Comparison of ENCODE assay signal across 8 cellular contexts in genomic region chr9:131393622-131394463, GRCh38. TPM values are rescaled to one million over a fixed set of nuclear protein-coding genes. Genes with fewer than 3 reads are reported as not detected.
DNase-seq lines count a peak whose midpoint lies in the region; ATAC-seq and TF ChIP-seq lines count a peak whose summit lies in the region.

PRRC2B (plus strand) TSS chr9:131394086; CDS start chr9:131430145, 36,059 bp downstream.

- no peak for TF ChIP-seq POLR2A in breast epithelium (IDR thresholded peaks at IDR 0.05)

- DNase-seq in NCI-H1694 treated with DMSO at 0.1 percent for 48 hours (lab: John Stamatoyannopoulos, UW) (peak; percentile 69), WERI-Rb-1 (peak; percentile 98), breast epithelium (ENCODE audit: low spot score in 2 of 2) (peak; percentile 70 to 87), NCI-H2107 (lab: John Stamatoyannopoulos, UW) (no peak)

- H3K9me3 ChIP-seq in WERI-Rb-1 (ENCODE audit: severe bottlenecking) (no peaks in the 10 kb centered on the region), breast epithelium (no peaks in the 10 kb centered on the region), iPS-20b (ENCODE audit: insufficient read depth, low read depth, low read length) (no peaks in the 10 kb centered on the region)

- intact Hi-C loops in breast epithelium (cut with DNase I; ENCODE audit: low total_unique reads) = loop anchor here (10.0 kb wide), 1 partner anchor 81 kb away; no protein-coding TSS in a partner anchor

- H3K36me3 ChIP-seq in WERI-Rb-1 = peaks cover 37% of the 10 kb centered on the region
- no peaks in the 10 kb centered on the region for H3K36me3 ChIP-seq in breast epithelium
- H3K36me3 ChIP-seq in iPS-20b (ENCODE audit: insufficient read depth, low read depth, low read length) = peaks cover 8% of the 10 kb centered on the region

- H3K27me3 ChIP-seq in WERI-Rb-1 (ENCODE audit: insufficient read depth, low read depth, severe bottlenecking) = no peaks in the 10 kb centered on the region
- no peaks in the 10 kb centered on the region for H3K27me3 ChIP-seq in breast epithelium
- no peaks in the 10 kb centered on the region for H3K27me3 ChIP-seq in iPS-20b (ENCODE audit: insufficient read depth, low read length)

- ATAC-seq in HG02642 (IDR thresholded peaks at IDR 0.05; ENCODE audit: poor library complexity, unreplicated experiment) = peak; percentile 58

- H3K27ac ChIP-seq in WERI-Rb-1 = peak within 1 kb of the TSS; percentile 93
- peak within 1 kb of the TSS; percentile 99 to 100 for H3K27ac ChIP-seq in breast epithelium
- H3K27ac ChIP-seq in iPS-20b (ENCODE audit: low read length) = peak within 1 kb of the TSS; percentile 11
- H3K27ac ChIP-seq in skin epidermis = peak within 1 kb of the TSS; percentile 85 to 100 (median 98)

- peak within 1 kb of the TSS; percentile 96 for H3K4me3 ChIP-seq in WERI-Rb-1 (ENCODE audit: low read depth, low read length)
- H3K4me3 ChIP-seq in breast epithelium = peak within 1 kb of the TSS; percentile 66 to 89 (median 73)
- H3K4me3 ChIP-seq in iPS-20b (ENCODE audit: low read length) = peak within 1 kb of the TSS; percentile 85
- H3K4me3 ChIP-seq in skin epidermis = peak within 1 kb of the TSS; percentile 46 to 87 (median 76)

- H3K9ac ChIP-seq in iPS-20b (ENCODE audit: low read depth, low read length) = peak within 1 kb of the TSS; percentile 96

- TF ChIP-seq CTCF in GM12873 (IDR thresholded peaks at IDR 0.05; ENCODE audit: insufficient read depth, low read depth, low read length, missing control alignments) = peak; percentile 47
- TF ChIP-seq CTCF in WERI-Rb-1 (IDR thresholded peaks at IDR 0.05; ENCODE audit: low read depth, low read length) = peak; percentile 61
- TF ChIP-seq CTCF in breast epithelium (IDR thresholded peaks at IDR 0.05) = no peak

- H3K4me1 ChIP-seq in breast epithelium (peaks cover 19 to 28% of the 10 kb centered on the region in 2 donors), iPS-20b (ENCODE audit: insufficient read depth, low read length) (peaks cover 30% of the 10 kb centered on the region)

RNA-seq across cellular contexts. Expression of gene PRRC2B, which starts in this region (rescaled TPM):
- total RNA-seq in breast epithelium = 100 to 1,000 TPM in 2 of 3 donors, 10 to 100 TPM in 1; 95.9 to 143 (median 102) TPM

Comparison
In these comparisons a context has a peak if more than half of its experiments do, and no peak if none do; other contexts are left out.
1. CTCF ChIP-seq: peak in GM12873 (single experiment) and WERI-Rb-1 (single experiment); none in breast epithelium (0 of 3).
2. H3K27ac ChIP-seq: peak in every context shown above with its lines; median percentile 100 in breast epithelium; 98 in skin epidermis; 93 in WERI-Rb-1; 11 in iPS-20b.
3. Peak in every context shown above with its lines, with median percentiles within 50 percentile points of each other: H3K4me3 ChIP-seq.